1 cellular context compared by ENCODE assay signal in the genomic region with DNA sequence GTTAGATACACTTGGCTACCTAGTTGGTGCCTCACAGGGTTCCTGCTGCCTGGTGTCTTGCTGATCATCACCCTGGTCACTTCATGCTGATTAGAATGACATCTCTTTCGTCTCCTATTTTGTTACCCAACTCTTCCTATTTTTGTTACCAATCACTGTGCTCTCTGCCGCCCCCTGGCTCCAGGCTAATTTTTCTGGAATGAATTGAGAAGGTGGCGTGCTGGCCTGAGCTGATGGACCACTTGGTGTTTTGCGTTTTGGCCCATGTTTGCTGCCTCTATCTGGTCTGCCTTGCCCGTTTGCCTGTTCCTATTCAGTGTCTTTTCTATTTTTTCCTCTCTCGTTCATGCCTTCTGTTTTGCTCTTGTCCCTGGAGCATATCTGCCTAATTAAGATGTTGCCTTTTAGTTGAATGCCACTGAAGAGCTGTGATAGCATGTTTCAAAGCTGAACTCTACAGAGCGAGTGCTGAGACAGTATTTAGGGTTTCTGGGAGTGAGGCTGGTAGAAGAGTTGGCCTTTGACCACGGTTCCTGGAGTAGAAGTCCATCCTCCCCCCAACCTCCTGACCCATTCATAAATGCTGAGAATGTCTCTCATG.
TF ChIP-seq lines count a peak whose summit lies in the region.

No MANE protein-coding gene starts in this region.

TF ChIP-seq in GM12878, 131 proteins besides CTCF, POLR2A, EP300 and RAD21:
- TF ChIP-seq TAF1 (IDR thresholded peaks at IDR 0.05; ENCODE audit: borderline replicate concordance, low read depth, low read length) (no peak), SMC3 (IDR thresholded peaks at IDR 0.05; ENCODE audit: borderline replicate concordance, low read length) (peak; percentile 61), SIN3A (IDR thresholded peaks at IDR 0.05; ENCODE audit: low read depth, low read length) (no peak)
- TF ChIP-seq, protein P1, sequence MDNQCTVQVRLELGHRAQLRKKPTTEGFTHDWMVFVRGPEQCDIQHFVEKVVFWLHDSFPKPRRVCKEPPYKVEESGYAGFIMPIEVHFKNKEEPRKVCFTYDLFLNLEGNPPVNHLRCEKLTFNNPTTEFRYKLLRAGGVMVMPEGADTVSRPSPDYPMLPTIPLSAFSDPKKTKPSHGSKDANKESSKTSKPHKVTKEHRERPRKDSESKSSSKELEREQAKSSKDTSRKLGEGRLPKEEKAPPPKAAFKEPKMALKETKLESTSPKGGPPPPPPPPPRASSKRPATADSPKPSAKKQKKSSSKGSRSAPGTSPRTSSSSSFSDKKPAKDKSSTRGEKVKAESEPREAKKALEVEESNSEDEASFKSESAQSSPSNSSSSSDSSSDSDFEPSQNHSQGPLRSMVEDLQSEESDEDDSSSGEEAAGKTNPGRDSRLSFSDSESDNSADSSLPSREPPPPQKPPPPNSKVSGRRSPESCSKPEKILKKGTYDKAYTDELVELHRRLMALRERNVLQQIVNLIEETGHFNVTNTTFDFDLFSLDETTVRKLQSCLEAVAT (IDR thresholded peaks at IDR 0.05), result 0 out of 2 replicates have a peak, but pooled peaks have one; percentile 37
- TF ChIP-seq, protein P2, sequence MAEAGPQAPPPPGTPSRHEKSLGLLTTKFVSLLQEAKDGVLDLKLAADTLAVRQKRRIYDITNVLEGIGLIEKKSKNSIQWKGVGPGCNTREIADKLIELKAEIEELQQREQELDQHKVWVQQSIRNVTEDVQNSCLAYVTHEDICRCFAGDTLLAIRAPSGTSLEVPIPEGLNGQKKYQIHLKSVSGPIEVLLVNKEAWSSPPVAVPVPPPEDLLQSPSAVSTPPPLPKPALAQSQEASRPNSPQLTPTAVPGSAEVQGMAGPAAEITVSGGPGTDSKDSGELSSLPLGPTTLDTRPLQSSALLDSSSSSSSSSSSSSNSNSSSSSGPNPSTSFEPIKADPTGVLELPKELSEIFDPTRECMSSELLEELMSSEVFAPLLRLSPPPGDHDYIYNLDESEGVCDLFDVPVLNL (IDR thresholded peaks at IDR 0.05; ENCODE audit: low read depth, low read length), result no peak
TF ChIP-seq in GM12878: peak in this region for 2.
